Comparison of ENCODE assay signal across 18 cellular contexts in genomic region chrX:29652484-29652883, GRCh38.
DNase-seq lines count a peak whose midpoint lies in the region; ATAC-seq and TF ChIP-seq lines count a peak whose summit lies in the region.
"Had no signal": no experiment of that assay in that cellular context is flagged by ENCODE, and none has a peak within 500 bp of the region (broad histone marks: within the 10 kb centered on the region; RNA-seq: fewer than 3 reads in every experiment).

No MANE protein-coding gene starts in this region.

- no peak overlapping the region for H3K27ac ChIP-seq in H9 (ENCODE audit: insufficient read length, low read depth, low read length)
- H3K27ac ChIP-seq: esophagus squamous epithelium, parathyroid adenoma, testis had no signal

- H2BK120ac ChIP-seq in H9 (ENCODE audit: low read depth, low read length, poor library complexity, severe bottlenecking) = no peak overlapping the region

- DNase-seq in AG08395 (ENCODE audit: low spot score) (peak; percentile 50), HPDE6-E6E7 (ENCODE audit: extremely low spot score) (peak; percentile 8), astrocyte of the cerebellum (ENCODE audit: low read depth) (peak; percentile 52), iris pigment epithelial cell (ENCODE audit: low read depth) (peak; percentile 85), NCI-H128 (lab: John Stamatoyannopoulos, UW; ENCODE audit: unreplicated experiment) (no peak), GM20000 (ENCODE audit: low spot score) (no peak), H9 (no peak)
- DNase-seq: activated CD4-positive, alpha-beta T cell treated with anti-CD3 and anti-CD28 coated beads for 1 hour; activated CD8-positive, alpha-beta memory T cell treated with anti-CD3 and anti-CD28 coated beads, Interleukin-2, amount 50 U/mL, for 48 hours; activated naive CD8-positive, alpha-beta T cell treated with anti-CD3 and anti-CD28 coated beads, Interleukin-2, amount 10 ng/mL, durations not matched to agents 7 days and 5 days; DMS153; esophagus squamous epithelium; KBM-7; NCI-H1436; NCI-H510A treated with DMSO at 0.1 percent for 48 hours; testis had no signal

- no CpG with 5 or more reads among the region's 1 CpG for WGBS in H9 (ENCODE audit: extremely low coverage, insufficient read length, low lambda C conversion rate)

- H4K20me1 ChIP-seq in H9 (ENCODE audit: control insufficient read depth, insufficient read depth, insufficient read length) = no peaks in the 10 kb centered on the region

- no peaks in the 10 kb centered on the region for H3K27me3 ChIP-seq in H9 (ENCODE audit: insufficient read depth, low read length)
- H3K27me3 ChIP-seq: esophagus squamous epithelium, testis had no signal

- no peaks in the 10 kb centered on the region for H3K9me3 ChIP-seq in H9 (ENCODE audit: control insufficient read depth, low read depth, low read length)
- H3K9me3 ChIP-seq: esophagus squamous epithelium, testis had no signal

- H3K18ac ChIP-seq in H9 (ENCODE audit: insufficient read length, low read depth, low read length) = no peak overlapping the region

- ATAC-seq in GM21367 (IDR thresholded peaks at IDR 0.05; ENCODE audit: unreplicated experiment) = no peak

- H3K4me1 Mint-ChIP-seq in H9 = peaks cover 2 to 3% of the 10 kb centered on the region in 2 experiments; a peak in 3 of 4 replicates
- H3K4me1 Mint-ChIP-seq: activated naive CD8-positive, alpha-beta T cell treated with anti-CD3 and anti-CD28 coated beads, Interleukin-2, amount 10 ng/mL, durations not matched to agents 7 days and 5 days had no signal

- H3K4me3 ChIP-seq in astrocyte of the cerebellum (ENCODE audit: low read depth, low read length) = no peak overlapping the region
- H3K4me3 ChIP-seq: esophagus squamous epithelium, testis had no signal

- H3K4me2 ChIP-seq in H9 (ENCODE audit: insufficient read depth, insufficient read length, low read length) = no peak overlapping the region

- H3K4me3 Mint-ChIP-seq in H9 = no peak overlapping the region
- H3K4me3 Mint-ChIP-seq: activated naive CD8-positive, alpha-beta T cell treated with anti-CD3 and anti-CD28 coated beads, Interleukin-2, amount 10 ng/mL, durations not matched to agents 7 days and 5 days had no signal

- H3K79me2 ChIP-seq in H9 (ENCODE audit: insufficient read depth, low read length) = no peaks in the 10 kb centered on the region
- H3K79me2 ChIP-seq: parathyroid adenoma had no signal

- H2BK12ac ChIP-seq in H9 (ENCODE audit: insufficient read length, low read depth, low read length) = no peak overlapping the region

- H3K9ac ChIP-seq in H9 (ENCODE audit: extremely low read depth, insufficient read length, low read length) = no peak overlapping the region
- H3K9ac ChIP-seq: parathyroid adenoma had no signal

- H2AK5ac ChIP-seq in H9 (ENCODE audit: insufficient read length, low read length) = no peak overlapping the region

- no peaks in the 10 kb centered on the region for H3K27me3 Mint-ChIP-seq in H9 (ENCODE audit: low read depth)
- H3K27me3 Mint-ChIP-seq: activated naive CD8-positive, alpha-beta T cell treated with anti-CD3 and anti-CD28 coated beads, Interleukin-2, amount 10 ng/mL, durations not matched to agents 7 days and 5 days had no signal

- H3T11ph ChIP-seq in H9 (ENCODE audit: low read length) = no peak overlapping the region

- H2BK15ac ChIP-seq in H9 (ENCODE audit: low read depth, low read length) = no peak overlapping the region

- H3K79me1 ChIP-seq in H9 (ENCODE audit: insufficient read depth, low read depth, low read length, poor library complexity, severe bottlenecking) = no peaks in the 10 kb centered on the region

- H2BK20ac ChIP-seq in H9 (ENCODE audit: low read depth, low read length, poor library complexity, severe bottlenecking) = no peak overlapping the region

- H2AFZ ChIP-seq in H9 (ENCODE audit: low read length) = no peak overlapping the region
- H2AFZ ChIP-seq: parathyroid adenoma had no signal

- H3K56ac ChIP-seq in H9 (ENCODE audit: insufficient read length, low read depth, low read length) = no peak overlapping the region

- no peak for TF ChIP-seq CTCF in astrocyte of the cerebellum (IDR thresholded peaks at IDR 0.05; ENCODE audit: low read depth, low read length, missing control alignments)
- TF ChIP-seq CTCF in GM20000 (IDR thresholded peaks at IDR 0.05; ENCODE audit: extremely low read depth, missing control alignments) = no peak
- TF ChIP-seq CTCF in H9 (conservative IDR thresholded peaks at IDR 0.05) = no peak

- H3K9me3 Mint-ChIP-seq in H9 = peaks cover 3 to 63% of the 10 kb centered on the region in 2 experiments; a peak in 4 of 5 replicates
- H3K9me3 Mint-ChIP-seq: activated naive CD8-positive, alpha-beta T cell treated with anti-CD3 and anti-CD28 coated beads, Interleukin-2, amount 10 ng/mL, durations not matched to agents 7 days and 5 days had no signal

- H4K91ac ChIP-seq in H9 (ENCODE audit: insufficient read length, low read depth, low read length) = no peak overlapping the region

- H3K4ac ChIP-seq in H9 (ENCODE audit: low read depth, low read length) = no peak overlapping the region

- H2BK5ac ChIP-seq in H9 (ENCODE audit: insufficient read length, low read length) = no peak overlapping the region

- no peaks in the 10 kb centered on the region for H3K23me2 ChIP-seq in H9 (ENCODE audit: insufficient read length, low read depth, low read length, poor library complexity, severe bottlenecking)

- no peak overlapping the region for H4K5ac ChIP-seq in H9 (ENCODE audit: insufficient read length, low read depth, low read length)

- no peak overlapping the region for H3K23ac ChIP-seq in H9 (ENCODE audit: insufficient read length, low read depth, low read length)

- H4K8ac ChIP-seq in H9 (replicated peaks; ENCODE audit: insufficient read length, low read depth, low read length) = no peak overlapping the region

- in situ Hi-C loops in astrocyte of the cerebellum (cut with HindIII; ENCODE audit: low sequenced_read_pairs) = no loop called here

- no peak overlapping the region for H3K27ac Mint-ChIP-seq in H9
- H3K27ac Mint-ChIP-seq: activated naive CD8-positive, alpha-beta T cell treated with anti-CD3 and anti-CD28 coated beads, Interleukin-2, amount 10 ng/mL, durations not matched to agents 7 days and 5 days had no signal

- 0 out of 7 replicates have a peak, but pooled peaks cover 0 to 1% (median 0%) of the 10 kb centered on the region in 3 experiments for H3K36me3 Mint-ChIP-seq in H9 (ENCODE audit: insufficient read depth in 1 of 3, low read depth in 3 of 3)
- H3K36me3 Mint-ChIP-seq: activated naive CD8-positive, alpha-beta T cell treated with anti-CD3 and anti-CD28 coated beads, Interleukin-2, amount 10 ng/mL, durations not matched to agents 7 days and 5 days had no signal

- no peak overlapping the region for H3K14ac ChIP-seq in H9 (ENCODE audit: insufficient read depth, low read length)

- no peaks in the 10 kb centered on the region for H3K4me1 ChIP-seq in H9 (ENCODE audit: insufficient read depth, low read length)
- H3K4me1 ChIP-seq: esophagus squamous epithelium, parathyroid adenoma, testis had no signal

Comparison
In these comparisons a context has a peak if more than half of its experiments do, and no peak if none do; other contexts are left out.
1. DNase-seq: peak in AG08395 (single experiment), HPDE6-E6E7 (single experiment), astrocyte of the cerebellum (single experiment) and iris pigment epithelial cell (single experiment); none in NCI-H128 (single experiment), GM20000 (single experiment) and H9 (single experiment).